8 cellular contexts compared by ENCODE assay signal in the genomic region with DNA sequence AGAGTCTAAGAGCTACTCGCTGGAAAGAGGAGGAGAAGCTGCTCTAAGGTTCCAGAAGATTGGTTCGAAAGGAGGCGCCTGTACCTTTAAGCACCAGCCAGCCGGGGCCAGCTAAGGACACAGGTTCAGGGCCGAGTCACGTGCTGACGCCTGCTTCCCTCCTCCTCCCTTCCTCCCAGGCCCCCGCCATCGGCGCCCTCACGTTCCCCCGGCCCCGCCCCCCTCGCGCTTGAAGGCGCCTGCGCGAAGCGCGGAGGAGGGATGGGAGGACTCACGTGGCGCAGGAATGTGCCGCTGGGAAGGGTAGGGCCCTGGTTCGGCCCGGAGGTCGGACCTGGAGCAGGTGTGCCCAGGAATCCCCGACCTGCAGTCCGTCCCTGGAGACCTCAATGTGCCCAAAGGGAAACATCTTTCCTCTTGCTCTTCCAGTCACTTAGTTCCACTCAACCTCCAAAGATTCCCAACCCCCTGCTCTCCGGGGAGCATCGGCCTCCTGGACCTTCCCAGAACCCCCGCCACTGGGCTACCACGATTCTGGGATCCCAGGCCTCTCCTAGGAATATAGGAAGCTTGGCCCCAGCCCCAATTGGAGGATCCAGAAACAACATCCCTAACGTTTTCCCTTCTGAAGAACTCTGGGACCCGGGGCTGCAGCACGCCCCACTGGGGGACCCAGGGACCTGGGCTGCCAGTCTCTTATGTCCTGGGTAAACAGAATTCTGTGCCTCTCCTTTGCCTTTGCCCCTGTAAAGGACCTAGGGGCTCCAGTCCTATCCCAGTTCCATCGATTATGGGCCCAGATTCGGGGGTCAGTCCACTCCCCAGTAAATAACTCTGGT. TPM values are rescaled to one million over a fixed set of nuclear protein-coding genes. Genes with fewer than 3 reads are reported as not detected.
DNase-seq lines count a peak whose midpoint lies in the region; ATAC-seq and TF ChIP-seq lines count a peak whose summit lies in the region.

No MANE protein-coding gene starts in this region.

- no peak for TF ChIP-seq RAD21 in Ishikawa (IDR thresholded peaks at IDR 0.05; ENCODE audit: low read depth)

- no peak for DNase-seq in AG04449 (ENCODE audit: low read depth, low spot score)
- DNase-seq in OCI-M2 (lab: John Stamatoyannopoulos, UW; ENCODE audit: unreplicated experiment) = peak; percentile 86
- peak; percentile 88 for DNase-seq in activated T-cell treated with anti-CD3 and anti-CD28 coated beads for 4 hours
- DNase-seq in epidermal melanocyte (ENCODE audit: insufficient read length, low spot score) = peak; percentile 90
- peak; percentile 78 to 82 for DNase-seq in stimulated activated CD8-positive, alpha-beta memory T cell treated with anti-CD3 and anti-CD28 coated beads, Interleukin-2, amount 100 ng/mL, for 1 hour (ENCODE audit: low read depth in 2 of 2)

- peak; percentile 38; the same call in 1 of the 2 replicates for TF ChIP-seq EP300 in Ishikawa (IDR thresholded peaks at IDR 0.05; ENCODE audit: borderline replicate concordance)

- ATAC-seq in GM19035 (IDR thresholded peaks at IDR 0.05; ENCODE audit: unreplicated experiment) = peak; percentile 33

- H3K9me3 ChIP-seq in mononuclear cell (ENCODE audit: low read depth, low read length) = no peaks in the 10 kb centered on the region

- no peaks in the 10 kb centered on the region for H3K27me3 ChIP-seq in mononuclear cell (ENCODE audit: insufficient read depth, low read length)

- POLR2A ChIA-PET in AG04449 (lab: Yijun Ruan, JAX) = interaction anchor here (0.8 to 2.7 kb wide), 3 partner anchors 11 to 331 kb away, joined by 3 to 17 read pairs (median 8); a partner anchor contains a TSS

- no peak for TF ChIP-seq CTCF in AG04449 (IDR thresholded peaks at IDR 0.05; ENCODE audit: insufficient read depth, low read length, missing control alignments)

- peaks cover 73% of the 10 kb centered on the region for H3K4me1 ChIP-seq in mononuclear cell (ENCODE audit: insufficient read depth, low read length)

- CTCF ChIA-PET in AG04449 (lab: Yijun Ruan, JAX) = interaction anchor here (0.6 kb wide), 1 partner anchor 11 kb away, joined by 3 read pairs; no protein-coding TSS in a partner anchor

- H3K4me3 ChIP-seq in AG04449 (ENCODE audit: low read depth, low read length) = peak overlapping the region; percentile 42
- peak overlapping the region; percentile 15 for H3K4me3 ChIP-seq in mononuclear cell (ENCODE audit: low read length)

TF ChIP-seq in Ishikawa, 13 proteins besides CTCF, POLR2A, EP300 and RAD21:
- TF ChIP-seq, protein P1, sequence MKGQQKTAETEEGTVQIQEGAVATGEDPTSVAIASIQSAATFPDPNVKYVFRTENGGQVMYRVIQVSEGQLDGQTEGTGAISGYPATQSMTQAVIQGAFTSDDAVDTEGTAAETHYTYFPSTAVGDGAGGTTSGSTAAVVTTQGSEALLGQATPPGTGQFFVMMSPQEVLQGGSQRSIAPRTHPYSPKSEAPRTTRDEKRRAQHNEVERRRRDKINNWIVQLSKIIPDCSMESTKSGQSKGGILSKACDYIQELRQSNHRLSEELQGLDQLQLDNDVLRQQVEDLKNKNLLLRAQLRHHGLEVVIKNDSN (IDR thresholded peaks at IDR 0.05) = peak; percentile 97
- TF ChIP-seq TEAD4 (IDR thresholded peaks at IDR 0.05) (peak; percentile 90), CREB1 (IDR thresholded peaks at IDR 0.05; ENCODE audit: low read depth) (no peak), FOXM1 (IDR thresholded peaks at IDR 0.05; ENCODE audit: borderline replicate concordance, low read depth) (no peak), TCF12 (IDR thresholded peaks at IDR 0.05; ENCODE audit: low read depth) (peak; percentile 68), YY1 (IDR thresholded peaks at IDR 0.05; ENCODE audit: low read depth) (no peak; the same call in 1 of the 2 replicates), NFIC (IDR thresholded peaks at IDR 0.05) (no peak), CEBPB (IDR thresholded peaks at IDR 0.05) (no peak), TAF1 (IDR thresholded peaks at IDR 0.05; ENCODE audit: low read depth) (0 out of 2 replicates have a peak, but pooled peaks have one; percentile 21), ZBTB7A (IDR thresholded peaks at IDR 0.05; ENCODE audit: low read depth) (no peak), EGR1 (IDR thresholded peaks at IDR 0.05) (peak; percentile 15; the same call in 1 of the 2 replicates)
- TF ChIP-seq, protein P2, sequence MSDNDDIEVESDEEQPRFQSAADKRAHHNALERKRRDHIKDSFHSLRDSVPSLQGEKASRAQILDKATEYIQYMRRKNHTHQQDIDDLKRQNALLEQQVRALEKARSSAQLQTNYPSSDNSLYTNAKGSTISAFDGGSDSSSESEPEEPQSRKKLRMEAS (IDR thresholded peaks at IDR 0.05) = peak; percentile 97
- TF ChIP-seq, protein P3, sequence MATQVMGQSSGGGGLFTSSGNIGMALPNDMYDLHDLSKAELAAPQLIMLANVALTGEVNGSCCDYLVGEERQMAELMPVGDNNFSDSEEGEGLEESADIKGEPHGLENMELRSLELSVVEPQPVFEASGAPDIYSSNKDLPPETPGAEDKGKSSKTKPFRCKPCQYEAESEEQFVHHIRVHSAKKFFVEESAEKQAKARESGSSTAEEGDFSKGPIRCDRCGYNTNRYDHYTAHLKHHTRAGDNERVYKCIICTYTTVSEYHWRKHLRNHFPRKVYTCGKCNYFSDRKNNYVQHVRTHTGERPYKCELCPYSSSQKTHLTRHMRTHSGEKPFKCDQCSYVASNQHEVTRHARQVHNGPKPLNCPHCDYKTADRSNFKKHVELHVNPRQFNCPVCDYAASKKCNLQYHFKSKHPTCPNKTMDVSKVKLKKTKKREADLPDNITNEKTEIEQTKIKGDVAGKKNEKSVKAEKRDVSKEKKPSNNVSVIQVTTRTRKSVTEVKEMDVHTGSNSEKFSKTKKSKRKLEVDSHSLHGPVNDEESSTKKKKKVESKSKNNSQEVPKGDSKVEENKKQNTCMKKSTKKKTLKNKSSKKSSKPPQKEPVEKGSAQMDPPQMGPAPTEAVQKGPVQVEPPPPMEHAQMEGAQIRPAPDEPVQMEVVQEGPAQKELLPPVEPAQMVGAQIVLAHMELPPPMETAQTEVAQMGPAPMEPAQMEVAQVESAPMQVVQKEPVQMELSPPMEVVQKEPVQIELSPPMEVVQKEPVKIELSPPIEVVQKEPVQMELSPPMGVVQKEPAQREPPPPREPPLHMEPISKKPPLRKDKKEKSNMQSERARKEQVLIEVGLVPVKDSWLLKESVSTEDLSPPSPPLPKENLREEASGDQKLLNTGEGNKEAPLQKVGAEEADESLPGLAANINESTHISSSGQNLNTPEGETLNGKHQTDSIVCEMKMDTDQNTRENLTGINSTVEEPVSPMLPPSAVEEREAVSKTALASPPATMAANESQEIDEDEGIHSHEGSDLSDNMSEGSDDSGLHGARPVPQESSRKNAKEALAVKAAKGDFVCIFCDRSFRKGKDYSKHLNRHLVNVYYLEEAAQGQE (IDR thresholded peaks at IDR 0.05; ENCODE audit: low read depth) = no peak
TF ChIP-seq in Ishikawa: peak in this region for 6.

RNA-seq across cellular contexts. Expression of a gene that starts 2.5 kb away (rescaled TPM):
- 28.2 TPM for total RNA-seq in mononuclear cell

RNA-seq across cellular contexts. Expression of a gene that starts 11.3 kb away (rescaled TPM):
- 2.4 TPM for total RNA-seq in mononuclear cell

RNA-seq across cellular contexts. Expression of a gene that starts 15.3 kb away (rescaled TPM):
- total RNA-seq in mononuclear cell = 4.5 TPM

RNA-seq across cellular contexts. Expression of a gene that starts 15.7 kb away (rescaled TPM):
- 2,431 TPM for total RNA-seq in mononuclear cell

RNA-seq across cellular contexts. Expression of a gene that starts 19.8 kb away (rescaled TPM):
- 0.73 TPM for total RNA-seq in mononuclear cell
